8 cellular contexts compared by ENCODE assay signal in the genomic region with DNA sequence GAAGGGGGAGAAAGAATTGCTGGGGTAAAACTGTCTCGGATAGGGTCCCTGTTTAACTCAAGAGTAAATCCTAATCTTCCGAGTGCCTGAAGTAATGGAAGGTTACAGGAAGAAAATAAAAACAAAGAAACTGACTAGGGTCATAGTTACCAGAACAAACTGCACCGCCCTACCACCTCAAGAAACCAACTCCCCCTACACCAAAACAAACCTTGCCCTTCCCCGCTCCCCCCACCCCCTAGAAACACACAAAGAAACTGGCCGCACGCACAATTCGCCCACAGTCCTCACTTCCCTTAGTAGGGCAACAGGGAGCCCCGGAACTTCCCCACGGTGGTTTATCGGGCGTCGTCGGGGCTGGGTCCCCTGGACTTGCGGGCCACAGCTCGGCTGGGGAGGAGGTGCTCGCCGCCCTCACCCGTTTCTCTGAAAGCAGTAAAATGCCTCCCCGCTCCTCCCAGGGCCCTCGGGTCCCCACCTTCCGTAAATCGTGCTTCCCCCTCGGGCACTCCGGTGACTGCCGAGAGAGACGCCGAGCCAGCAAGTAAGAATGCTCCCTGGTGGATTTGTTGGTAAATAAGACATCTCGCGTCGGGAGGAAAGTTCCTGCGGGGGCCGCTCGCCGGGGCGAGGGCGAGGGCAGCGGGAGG. TPM values are rescaled to one million over a fixed set of nuclear protein-coding genes. Genes with fewer than 3 reads are reported as not detected.
DNase-seq lines count a peak whose midpoint lies in the region; ATAC-seq and TF ChIP-seq lines count a peak whose summit lies in the region.

No MANE protein-coding gene starts in this region.

- H3K4me3 ChIP-seq in CD4-positive, CD25-positive, alpha-beta regulatory T cell (ENCODE audit: low read depth, low read length) = peak overlapping the region; percentile 78
- H3K4me3 ChIP-seq in brain microvascular endothelial cell (ENCODE audit: low read depth, low read length) (peak overlapping the region; percentile 92), right lobe of liver (peak overlapping the region; percentile 58 to 80 (median 72))

- in situ Hi-C loops in brain microvascular endothelial cell (cut with HindIII; ENCODE audit: low pct_ligation_motif_present, low sequenced_read_pairs) = no loop called here

- H3K27me3 Mint-ChIP-seq in CD4-positive, CD25-positive, alpha-beta regulatory T cell = peaks cover 6% of the 10 kb centered on the region

- no peaks in the 10 kb centered on the region for H3K36me3 ChIP-seq in CD4-positive, CD25-positive, alpha-beta regulatory T cell (ENCODE audit: control insufficient read depth, insufficient read depth, low read length)
- H3K36me3 ChIP-seq in brain microvascular endothelial cell (replicated peaks) (no peaks in the 10 kb centered on the region), right lobe of liver (no peaks in the 10 kb centered on the region)

- no peaks in the 10 kb centered on the region for H3K9me3 Mint-ChIP-seq in CD4-positive, CD25-positive, alpha-beta regulatory T cell

- peaks cover 34 to 61% (median 42%) of the 10 kb centered on the region in 4 donors for H3K4me1 Mint-ChIP-seq in CD4-positive, CD25-positive, alpha-beta regulatory T cell

- TF ChIP-seq POLR2A in right lobe of liver (IDR thresholded peaks at IDR 0.05) = no peak

- H3K4me1 ChIP-seq in CD4-positive, CD25-positive, alpha-beta regulatory T cell (ENCODE audit: control insufficient read depth, insufficient read depth, low read length, poor library complexity, severe bottlenecking) = peaks cover 52% of the 10 kb centered on the region
- no peaks in the 10 kb centered on the region for H3K4me1 ChIP-seq in right lobe of liver

- 27% methylated on average over 8 of the region's 37 CpGs for WGBS in right lobe of liver (ENCODE audit: insufficient coverage, low coverage, low lambda C conversion rate, missing lambda C conversion rate)

- H3K27ac Mint-ChIP-seq in CD4-positive, CD25-positive, alpha-beta regulatory T cell = peak overlapping the region; percentile 97 to 99 (median 97)

- H3K9me3 ChIP-seq in CD4-positive, CD25-positive, alpha-beta regulatory T cell (ENCODE audit: control insufficient read depth in 2 of 2, low read length in 2 of 2) = no peaks in the 10 kb centered on the region
- H3K9me3 ChIP-seq in right lobe of liver = no peaks in the 10 kb centered on the region

- TF ChIP-seq CTCF in brain microvascular endothelial cell (IDR thresholded peaks at IDR 0.05; ENCODE audit: low read depth, low read length, missing control alignments) (no peak), right lobe of liver (IDR thresholded peaks at IDR 0.05) (no peak)

- H3K4me3 Mint-ChIP-seq in CD4-positive, CD25-positive, alpha-beta regulatory T cell = peak overlapping the region; percentile 95 to 96 (median 96)

- H3K27ac ChIP-seq in CD4-positive, CD25-positive, alpha-beta regulatory T cell (ENCODE audit: insufficient read depth, low read length, poor library complexity, severe bottlenecking) = peak overlapping the region; percentile 87
- H3K27ac ChIP-seq in brain microvascular endothelial cell (peak overlapping the region; percentile 93), right lobe of liver (peak overlapping the region; percentile 88 to 92 (median 90))

- DNase-seq in CD4-positive, CD25-positive, alpha-beta regulatory T cell = peak in 2 of 3 donors; percentile 44 to 73
- DNase-seq in HT-29 (ENCODE audit: low spot score) = peak; percentile 67
- peak in 4 of 5 donors; percentile 32 to 62 (median 50) for DNase-seq in T-helper 1 cell
- no peak for DNase-seq in brain microvascular endothelial cell
- peak; percentile 56 to 82 (median 56) for DNase-seq in right lobe of liver
- DNase-seq in stimulated activated CD8-positive, alpha-beta memory T cell treated with anti-CD3 and anti-CD28 coated beads, Interleukin-12 subunit alpha, Interleukin-12 subunit beta, amount 100 ng/mL, for 4 hours (ENCODE audit: low read depth) = peak; percentile 54
- DNase-seq in inferior parietal cortex (ENCODE audit: extremely low spot score) = no peak

- H3K27me3 ChIP-seq in CD4-positive, CD25-positive, alpha-beta regulatory T cell (ENCODE audit: control insufficient read depth, insufficient read depth, low read length) = no peaks in the 10 kb centered on the region
- no peaks in the 10 kb centered on the region for H3K27me3 ChIP-seq in brain microvascular endothelial cell (replicated peaks)
- no peaks in the 10 kb centered on the region for H3K27me3 ChIP-seq in right lobe of liver

- intact Hi-C loops in right lobe of liver (cut with DNase I) = no loop called here

- peak; percentile 5 to 6 for ATAC-seq in CD4-positive, CD25-positive, alpha-beta regulatory T cell (ENCODE audit: low read depth in 2 of 2)
- ATAC-seq in GM19328 (IDR thresholded peaks at IDR 0.05; ENCODE audit: unreplicated experiment) (peak; percentile 9), right lobe of liver (no peak)

- no peaks in the 10 kb centered on the region for H3K36me3 Mint-ChIP-seq in CD4-positive, CD25-positive, alpha-beta regulatory T cell

RNA-seq across cellular contexts. Expression of a gene that starts 2.4 kb away (rescaled TPM):
- 53.4 TPM for total RNA-seq in CD4-positive, CD25-positive, alpha-beta regulatory T cell
- 10 to 100 TPM; 42.0 to 73.7 (median 53.9) TPM for polyA plus RNA-seq in CD4-positive, CD25-positive, alpha-beta regulatory T cell
- total RNA-seq in HT-29 (2014; rRNA removed; shearing (Covaris generic)) = 88.0 and 104 TPM in 2 replicates
- 10 to 100 TPM in 2 of 6 experiments, 1 to 10 TPM in 4; 1.6 to 21.9 (median 8.2) TPM for total RNA-seq in right lobe of liver

Comparison
In these comparisons a context has a peak if more than half of its experiments do, and no peak if none do; other contexts are left out.
1. ATAC-seq: peak in CD4-positive, CD25-positive, alpha-beta regulatory T cell (2 of 2) and GM19328 (single experiment); none in right lobe of liver (0 of 4).
2. DNase-seq: peak in CD4-positive, CD25-positive, alpha-beta regulatory T cell (2 of 3), HT-29 (single experiment), T-helper 1 cell (4 of 5), right lobe of liver (3 of 3) and stimulated activated CD8-positive, alpha-beta memory T cell treated with anti-CD3 and anti-CD28 coated beads, Interleukin-12 subunit alpha, Interleukin-12 subunit beta, amount 100 ng/mL, for 4 hours (single experiment); none in brain microvascular endothelial cell (single experiment) and inferior parietal cortex (single experiment).
3. Peak in every context shown above with its lines, with median percentiles within 50 percentile points of each other: H3K27ac ChIP-seq and H3K4me3 ChIP-seq.